ENCODE assay signal across 9 cellular contexts in genomic region chr2:224646242-224646846, GRCh38.
A peak's percentile ranks its signal among the peaks of the same experiment; 100 is the strongest.
DNase-seq lines count a peak whose midpoint lies in the region; ATAC-seq and TF ChIP-seq lines count a peak whose summit lies in the region.
"Had no signal": no experiment of that assay in that cellular context is flagged by ENCODE, and none has a peak within 500 bp of the region (broad histone marks: within the 10 kb centered on the region; RNA-seq: fewer than 3 reads in every experiment).

No MANE protein-coding gene starts in this region.

- DNase-seq in AG20443 (ENCODE audit: low spot score): peak; percentile 22
- DNase-seq in GM12864 (ENCODE audit: low read depth): no peak
- DNase-seq in RPMI7951 (ENCODE audit: low read depth): peak; percentile 26
- peak; percentile 25 for DNase-seq in fibroblast of the aortic adventitia (ENCODE audit: low read depth)
- DNase-seq in stomach: no peak
- no peak for DNase-seq in NCI-H2029 (lab: John Stamatoyannopoulos, UW)
- DNase-seq in effector memory CD4-positive, alpha-beta T cell: no peak

- intact Hi-C loops in stomach (cut with DNase I; ENCODE audit: low total_unique reads): no loop called here

- no peak for TF ChIP-seq EP300 in stomach (IDR thresholded peaks at IDR 0.05)

- H3K4me1 ChIP-seq in stomach: peaks cover 0 to 16% (median 0%) of the 10 kb centered on the region in 4 donors
- no peaks in the 10 kb centered on the region for H3K4me1 ChIP-seq in effector memory CD4-positive, alpha-beta T cell (ENCODE audit: control insufficient read depth, insufficient read depth, low read length, poor library complexity, severe bottlenecking)
- H3K4me1 ChIP-seq: SJSA1 had no signal

- H3K36me3 ChIP-seq in stomach: no peaks in the 10 kb centered on the region
- H3K36me3 ChIP-seq in effector memory CD4-positive, alpha-beta T cell (ENCODE audit: control insufficient read depth, insufficient read depth, low read length): no peaks in the 10 kb centered on the region
- H3K36me3 ChIP-seq: SJSA1 had no signal

- H3K27ac ChIP-seq in stomach: no peak overlapping the region
- no peak overlapping the region for H3K27ac ChIP-seq in effector memory CD4-positive, alpha-beta T cell (ENCODE audit: insufficient read depth, low read length, poor library complexity, severe bottlenecking)
- H3K27ac ChIP-seq: SJSA1 had no signal

- no peak for TF ChIP-seq POLR2A in stomach (IDR thresholded peaks at IDR 0.05)

- no peak overlapping the region for H3K4me3 ChIP-seq in GM12864 (ENCODE audit: low read depth, low read length)
- H3K4me3 ChIP-seq in fibroblast of the aortic adventitia (ENCODE audit: low read depth, low read length): no peak overlapping the region
- H3K4me3 ChIP-seq in stomach: no peak overlapping the region
- no peak overlapping the region for H3K4me3 ChIP-seq in effector memory CD4-positive, alpha-beta T cell (ENCODE audit: insufficient read depth, low read depth, low read length, poor library complexity, severe bottlenecking)
- H3K4me3 ChIP-seq: SJSA1 had no signal

- no peaks in the 10 kb centered on the region for H3K27me3 ChIP-seq in stomach
- no peaks in the 10 kb centered on the region for H3K27me3 ChIP-seq in effector memory CD4-positive, alpha-beta T cell (replicated peaks; ENCODE audit: control insufficient read depth, insufficient read depth, low read length, poor library complexity, severe bottlenecking)
- H3K27me3 ChIP-seq: SJSA1 had no signal

- peak; percentile 76 for TF ChIP-seq CTCF in GM12864 (IDR thresholded peaks at IDR 0.05; ENCODE audit: low read depth, low read length, missing control alignments)
- TF ChIP-seq CTCF in fibroblast of the aortic adventitia (IDR thresholded peaks at IDR 0.05; ENCODE audit: insufficient read depth, low read length): peak; percentile 60
- TF ChIP-seq CTCF in stomach (IDR thresholded peaks at IDR 0.05): peak in 4 of 7 experiments; percentile 7 to 24 (median 11)

- ATAC-seq in HG02798 (IDR thresholded peaks at IDR 0.05; ENCODE audit: poor library complexity, unreplicated experiment): peak; percentile 54

- no peaks in the 10 kb centered on the region for H3K9me3 ChIP-seq in stomach
- H3K9me3 ChIP-seq in effector memory CD4-positive, alpha-beta T cell (ENCODE audit: control insufficient read depth, low read length): no peaks in the 10 kb centered on the region
- H3K9me3 ChIP-seq: SJSA1 had no signal

- 53 to 59% (median 56%) methylated on average over 9 of the region's 9 CpGs for WGBS in stomach, 5 donors

Comparison
In these comparisons a context has a peak if more than half of its experiments do, and no peak if none do; other contexts are left out.
1. DNase-seq: peak in AG20443 (single experiment), RPMI7951 (single experiment) and fibroblast of the aortic adventitia (single experiment); none in GM12864 (single experiment), stomach (single experiment), NCI-H2029 (single experiment) and effector memory CD4-positive, alpha-beta T cell (0 of 3).
2. CTCF ChIP-seq: peak in every context shown above with its lines; median percentile 76 in GM12864; 60 in fibroblast of the aortic adventitia; 11 in stomach.